In genomic region chr1:245983294-245983967, GRCh38 we compare ENCODE assay signal across 20 cellular contexts.
DNase-seq lines count a peak whose midpoint lies in the region; ATAC-seq, FAIRE-seq and TF ChIP-seq lines count a peak whose summit lies in the region.
"Had no signal": no experiment of that assay in that cellular context is flagged by ENCODE, and none has a peak within 500 bp of the region (broad histone marks: within the 10 kb centered on the region; RNA-seq: fewer than 3 reads in every experiment).

No MANE protein-coding gene starts in this region.

- H3K27me3 Mint-ChIP-seq in activated naive CD8-positive, alpha-beta T cell treated with anti-CD3 and anti-CD28 coated beads for 36 hours: no peaks in the 10 kb centered on the region
- no peaks in the 10 kb centered on the region for H3K27me3 Mint-ChIP-seq in activated naive CD8-positive, alpha-beta T cell treated with anti-CD3 and anti-CD28 coated beads, Interleukin-2, amount 50 U/mL, for 24 hours
- H3K27me3 Mint-ChIP-seq in T-helper 2 cell treated with Interferon-gamma antibody and Interleukin-4, amounts not matched to agents 5 μg/mL and 100 μg/mL, for 36 hours (ENCODE audit: low read depth): no peaks in the 10 kb centered on the region
- H3K27me3 Mint-ChIP-seq: B cell; CD4-positive, alpha-beta T cell had no signal

- intact Hi-C loops in GM12878 (cut with micrococcal nuclease; ENCODE audit: unreplicated experiment): no loop called here
- intact Hi-C loops in ovary (cut with DNase I): no loop called here
- intact Hi-C loops in uterus (cut with DNase I; ENCODE audit: low total_unique reads): no loop called here
- intact Hi-C loops in OCI-LY7 (cut with micrococcal nuclease; ENCODE audit: unreplicated experiment): no loop called here

- SMC1A ChIA-PET in GM12878 (lab: Charles Lee; ENCODE audit: uncharacterized antibody, unreplicated experiment): interaction anchor here (0.7 to 4.6 kb wide), 13 partner anchors 10 to 174 kb away, joined by 3 to 29 read pairs (median 4); no protein-coding TSS in a partner anchor

- in situ Hi-C loops in GM12878 (cut with MboI): no loop called here

- H3K9me3 ChIP-seq in GM12878 (replicated peaks; ENCODE audit: control insufficient read depth, insufficient read depth, low read length) (no peaks in the 10 kb centered on the region), hepatocyte (ENCODE audit: low read depth) (no peaks in the 10 kb centered on the region), ovary (no peaks in the 10 kb centered on the region), uterus (no peaks in the 10 kb centered on the region), OCI-LY7 (ENCODE audit: low read length) (no peaks in the 10 kb centered on the region)

- H3K27me3 ChIP-seq in GM12878 (replicated peaks in 1 of 2; ENCODE audit: control insufficient read depth in 2 of 2, insufficient read depth in 2 of 2, low read length in 1 of 2): no peaks in the 10 kb centered on the region
- H3K27me3 ChIP-seq in hepatocyte: no peaks in the 10 kb centered on the region
- no peaks in the 10 kb centered on the region for H3K27me3 ChIP-seq in ovary
- no peaks in the 10 kb centered on the region for H3K27me3 ChIP-seq in uterus

- no peaks in the 10 kb centered on the region for H3K9me3 Mint-ChIP-seq in activated naive CD8-positive, alpha-beta T cell treated with anti-CD3 and anti-CD28 coated beads for 36 hours
- H3K9me3 Mint-ChIP-seq in activated naive CD8-positive, alpha-beta T cell treated with anti-CD3 and anti-CD28 coated beads, Interleukin-2, amount 50 U/mL, for 24 hours: no peaks in the 10 kb centered on the region
- H3K9me3 Mint-ChIP-seq in T-helper 2 cell treated with Interferon-gamma antibody and Interleukin-4, amounts not matched to agents 5 μg/mL and 100 μg/mL, for 36 hours: no peaks in the 10 kb centered on the region
- H3K9me3 Mint-ChIP-seq: CD4-positive, alpha-beta T cell had no signal

- peak overlapping the region; percentile 47 for H3K27ac Mint-ChIP-seq in activated naive CD8-positive, alpha-beta T cell treated with anti-CD3 and anti-CD28 coated beads for 36 hours
- H3K27ac Mint-ChIP-seq in activated naive CD8-positive, alpha-beta T cell treated with anti-CD3 and anti-CD28 coated beads, Interleukin-2, amount 50 U/mL, for 24 hours: no peak overlapping the region
- H3K27ac Mint-ChIP-seq in T-helper 2 cell treated with Interferon-gamma antibody and Interleukin-4, amounts not matched to agents 5 μg/mL and 100 μg/mL, for 36 hours: no peak overlapping the region
- H3K27ac Mint-ChIP-seq: B cell; CD4-positive, alpha-beta T cell had no signal

- TF ChIP-seq RAD21 in GM12878 (IDR thresholded peaks at IDR 0.05; ENCODE audit: insufficient read depth, low read depth, low read length): no peak

- H3K9me2 ChIP-seq in hepatocyte (replicated peaks; ENCODE audit: insufficient read depth) (no peaks in the 10 kb centered on the region), OCI-LY7 (ENCODE audit: insufficient read depth, low read length) (no peaks in the 10 kb centered on the region)

- peaks cover 5% of the 10 kb centered on the region for H3K4me1 ChIP-seq in GM12878 (ENCODE audit: control insufficient read depth, insufficient read depth, low read length)
- H3K4me1 ChIP-seq in hepatocyte (ENCODE audit: insufficient read depth): peaks cover 20% of the 10 kb centered on the region
- H3K4me1 ChIP-seq in ovary (ENCODE audit: insufficient read depth): peaks cover 4% of the 10 kb centered on the region
- no peaks in the 10 kb centered on the region for H3K4me1 ChIP-seq in uterus
- H3K4me1 ChIP-seq in OCI-LY7 (ENCODE audit: insufficient read depth, low read length, poor library complexity, severe bottlenecking): no peaks in the 10 kb centered on the region

- H2AFZ ChIP-seq in GM12878 (ENCODE audit: control insufficient read depth, low read depth, low read length) (no peak overlapping the region), hepatocyte (no peak overlapping the region), OCI-LY7 (ENCODE audit: low read length) (no peak overlapping the region)
- H2AFZ ChIP-seq: GM23248 had no signal

- no peaks in the 10 kb centered on the region for H4K20me1 ChIP-seq in GM12878 (ENCODE audit: control insufficient read depth, insufficient read depth)
- no peaks in the 10 kb centered on the region for H4K20me1 ChIP-seq in hepatocyte (ENCODE audit: insufficient read depth, poor library complexity, severe bottlenecking)
- H4K20me1 ChIP-seq in OCI-LY7 (ENCODE audit: insufficient read depth, low read length): no peaks in the 10 kb centered on the region

- ATAC-seq in activated naive CD8-positive, alpha-beta T cell treated with anti-CD3 and anti-CD28 coated beads, Interleukin-2, amount 50 U/mL, for 24 hours: no peak
- peak; percentile 73 for ATAC-seq in GM12878
- ATAC-seq: HCT116 had no signal

- peaks cover 4% of the 10 kb centered on the region for H3K4me1 Mint-ChIP-seq in activated naive CD8-positive, alpha-beta T cell treated with anti-CD3 and anti-CD28 coated beads for 36 hours
- peaks cover 3% of the 10 kb centered on the region for H3K4me1 Mint-ChIP-seq in activated naive CD8-positive, alpha-beta T cell treated with anti-CD3 and anti-CD28 coated beads, Interleukin-2, amount 50 U/mL, for 24 hours
- H3K4me1 Mint-ChIP-seq in T-helper 2 cell treated with Interferon-gamma antibody and Interleukin-4, amounts not matched to agents 5 μg/mL and 100 μg/mL, for 36 hours (ENCODE audit: low read depth): peaks cover 3% of the 10 kb centered on the region
- H3K4me1 Mint-ChIP-seq: B cell had no signal

- BruUV-seq in GM12878 (replicated peaks; lab: Mats Ljungman, UMichigan): no TSS peak
- BruUV-seq in OCI-LY7 (replicated peaks; lab: Mats Ljungman, UMichigan): no TSS peak

- FAIRE-seq in GM12878 (lab: Jason Lieb, UNC): no peak
- FAIRE-seq: H54 had no signal

- RAD21 ChIA-PET in GM12878 (lab: Charles Lee; ENCODE audit: unreplicated experiment): interaction anchor here (0.9 to 2.5 kb wide), 13 partner anchors 12 to 830 kb away, joined by 3 to 8 read pairs (median 6); no protein-coding TSS in a partner anchor

- 59% methylated on average over 7 of the region's 7 CpGs for WGBS in GM12878 (ENCODE audit: insufficient coverage, insufficient replicate concordance, low lambda C conversion rate, missing lambda C conversion rate)
- 82% methylated on average over 7 of the region's 7 CpGs for WGBS in hepatocyte (ENCODE audit: low lambda C conversion rate, missing lambda C conversion rate)
- 66 to 71% (median 71%) methylated on average over 7 of the region's 7 CpGs for WGBS in ovary, 3 donors

- POLR2A ChIA-PET in GM12878 (lab: Charles Lee): interaction anchor here (0.6 to 2.1 kb wide), 7 partner anchors 20 to 457 kb away, joined by 3 to 10 read pairs (median 4); no protein-coding TSS in a partner anchor
- POLR2A ChIA-PET in OCI-LY7 (lab: Charles Lee): interaction anchor here (0.6 to 0.7 kb wide), 3 partner anchors 42 to 455 kb away, joined by 4 read pairs; no protein-coding TSS in a partner anchor

- no peak overlapping the region for H3K4me3 ChIP-seq in GM12878
- no peak overlapping the region for H3K4me3 ChIP-seq in hepatocyte
- H3K4me3 ChIP-seq in ovary: no peak overlapping the region
- H3K4me3 ChIP-seq in uterus: no peak overlapping the region
- no peak overlapping the region for H3K4me3 ChIP-seq in OCI-LY7 (ENCODE audit: low read depth, low read length, poor library complexity, severe bottlenecking)
- H3K4me3 ChIP-seq: GM23248 had no signal

- no peaks in the 10 kb centered on the region for H3K79me2 ChIP-seq in GM12878 (ENCODE audit: control insufficient read depth, insufficient read depth, low read length)
- no peaks in the 10 kb centered on the region for H3K79me2 ChIP-seq in hepatocyte
- no peaks in the 10 kb centered on the region for H3K79me2 ChIP-seq in OCI-LY7 (ENCODE audit: insufficient read depth, low read depth, low read length)

- H3K4me3 Mint-ChIP-seq in activated naive CD8-positive, alpha-beta T cell treated with anti-CD3 and anti-CD28 coated beads for 36 hours: no peak overlapping the region
- no peak overlapping the region for H3K4me3 Mint-ChIP-seq in activated naive CD8-positive, alpha-beta T cell treated with anti-CD3 and anti-CD28 coated beads, Interleukin-2, amount 50 U/mL, for 24 hours
- H3K4me3 Mint-ChIP-seq in T-helper 2 cell treated with Interferon-gamma antibody and Interleukin-4, amounts not matched to agents 5 μg/mL and 100 μg/mL, for 36 hours: no peak overlapping the region
- H3K4me3 Mint-ChIP-seq: B cell; CD4-positive, alpha-beta T cell had no signal

- TF ChIP-seq CTCF in GM12878 (IDR thresholded peaks at IDR 0.05 in 2 of 3, conservative IDR thresholded peaks at IDR 0.05 in 1 of 3; ENCODE audit: control insufficient read depth in 2 of 3, extremely low read depth in 1 of 3, insufficient read depth in 1 of 3, low read depth in 3 of 3, low read length in 3 of 3): no peak
- TF ChIP-seq CTCF in hepatocyte (IDR thresholded peaks at IDR 0.05; ENCODE audit: poor library complexity): no peak
- no peak for TF ChIP-seq CTCF in ovary (IDR thresholded peaks at IDR 0.05)
- TF ChIP-seq CTCF in uterus (IDR thresholded peaks at IDR 0.05): no peak
- no peak for TF ChIP-seq CTCF in OCI-LY7 (conservative IDR thresholded peaks at IDR 0.05; ENCODE audit: low read length)

- DNase-seq in activated naive CD8-positive, alpha-beta T cell treated with anti-CD3 and anti-CD28 coated beads for 36 hours: no peak
- DNase-seq in activated naive CD8-positive, alpha-beta T cell treated with anti-CD3 and anti-CD28 coated beads, Interleukin-2, amount 50 U/mL, for 24 hours: no peak
- DNase-seq in GM12878 (ENCODE audit: low read depth, low spot score): no peak
- DNase-seq in hepatocyte (ENCODE audit: low spot score): no peak
- no peak for DNase-seq in ovary
- DNase-seq in uterus: no peak
- no peak for DNase-seq in T-helper 2 cell treated with Interferon-gamma antibody and Interleukin-4, amounts not matched to agents 5 μg/mL and 100 μg/mL, for 36 hours (ENCODE audit: low spot score)
- DNase-seq in OCI-LY7 (ENCODE audit: low spot score): no peak
- DNase-seq: C1 segment of cervical spinal cord; Calu3; CD4-positive, alpha-beta T cell; DMS 273 treated with DMSO at 0.1 percent for 48 hours; DMS79; GM23248; KBM-7 had no signal

- no peaks in the 10 kb centered on the region for H3K36me3 ChIP-seq in GM12878 (ENCODE audit: control insufficient read depth in 2 of 2, insufficient read depth in 2 of 2, low read length in 1 of 2)
- H3K36me3 ChIP-seq in hepatocyte (replicated peaks; ENCODE audit: insufficient read depth, low read depth): no peaks in the 10 kb centered on the region
- H3K36me3 ChIP-seq in ovary: no peaks in the 10 kb centered on the region
- H3K36me3 ChIP-seq in uterus: no peaks in the 10 kb centered on the region
- H3K36me3 ChIP-seq in OCI-LY7 (ENCODE audit: insufficient read depth, low read length): no peaks in the 10 kb centered on the region

- no peak overlapping the region; the same call in 1 of the 2 replicates for H3K27ac ChIP-seq in GM12878 (ENCODE audit: control insufficient read depth, insufficient read depth)
- H3K27ac ChIP-seq in hepatocyte: peak overlapping the region; percentile 24
- no peak overlapping the region for H3K27ac ChIP-seq in ovary
- H3K27ac ChIP-seq in uterus: no peak overlapping the region
- no peak overlapping the region for H3K27ac ChIP-seq in OCI-LY7 (ENCODE audit: low read depth, low read length, poor library complexity, severe bottlenecking)
- H3K27ac ChIP-seq: 22Rv1, GM23248, HL-60 had no signal

- H3K36me3 Mint-ChIP-seq in activated naive CD8-positive, alpha-beta T cell treated with anti-CD3 and anti-CD28 coated beads for 36 hours: peaks cover 2% of the 10 kb centered on the region
- no peaks in the 10 kb centered on the region for H3K36me3 Mint-ChIP-seq in activated naive CD8-positive, alpha-beta T cell treated with anti-CD3 and anti-CD28 coated beads, Interleukin-2, amount 50 U/mL, for 24 hours (ENCODE audit: low read depth)
- H3K36me3 Mint-ChIP-seq in T-helper 2 cell treated with Interferon-gamma antibody and Interleukin-4, amounts not matched to agents 5 μg/mL and 100 μg/mL, for 36 hours (ENCODE audit: low read depth): no peaks in the 10 kb centered on the region

- H3K4me2 ChIP-seq in GM12878 (ENCODE audit: control insufficient read depth, insufficient read depth) (no peak overlapping the region), hepatocyte (no peak overlapping the region), OCI-LY7 (ENCODE audit: low read length) (no peak overlapping the region)

- TF ChIP-seq POLR2A in GM12878 (IDR thresholded peaks at IDR 0.05; ENCODE audit: low read depth, low read length) (no peak), ovary (IDR thresholded peaks at IDR 0.05) (no peak), uterus (IDR thresholded peaks at IDR 0.05) (no peak)

- TF ChIP-seq EP300 in GM12878 (IDR thresholded peaks at IDR 0.05; ENCODE audit: borderline replicate concordance in 1 of 2, control insufficient read depth in 1 of 2, low read depth in 2 of 2, low read length in 2 of 2) (no peak), ovary (IDR thresholded peaks at IDR 0.05) (no peak)

- CTCF ChIA-PET in GM12878 (lab: Yijun Ruan, JAX) (interaction anchor here (0.6 to 1.5 kb wide), 6 partner anchors 10 to 95 kb away, joined by 3 to 4 read pairs (median 3); no protein-coding TSS in a partner anchor), OCI-LY7 (lab: Charles Lee; ENCODE audit: unreplicated experiment) (no interaction called here)

- no peak overlapping the region for H3K9ac ChIP-seq in GM12878 (ENCODE audit: control insufficient read depth, insufficient read depth, low read length)
- H3K9ac ChIP-seq: GM23248 had no signal
